Comparison of ENCODE assay signal across 24 cellular contexts in genomic region chr6:85400331-85400730, GRCh38. TPM values are rescaled to one million over a fixed set of nuclear protein-coding genes. Genes with fewer than 3 reads are reported as not detected.
DNase-seq lines count a peak whose midpoint lies in the region; ATAC-seq and TF ChIP-seq lines count a peak whose summit lies in the region.
"Had no signal": no experiment of that assay in that cellular context is flagged by ENCODE, and none has a peak within 500 bp of the region (broad histone marks: within the 10 kb centered on the region; RNA-seq: fewer than 3 reads in every experiment).

No MANE protein-coding gene starts in this region.

- no peaks in the 10 kb centered on the region for H4K20me1 ChIP-seq in smooth muscle cell (ENCODE audit: low read depth)
- H4K20me1 ChIP-seq: BLaER1 had no signal

- H3K9me3 ChIP-seq in SK-N-MC (ENCODE audit: low read depth, low read length), result peaks cover 2% of the 10 kb centered on the region; the same call in 1 of the 2 replicates
- no peaks in the 10 kb centered on the region for H3K9me3 ChIP-seq in smooth muscle cell (replicated peaks; ENCODE audit: low read depth)

- H3K4me3 ChIP-seq in SK-N-MC (no peak overlapping the region), smooth muscle cell (no peak overlapping the region)
- H3K4me3 ChIP-seq: BLaER1, PC-9 had no signal

- peaks cover 26% of the 10 kb centered on the region for H3F3A ChIP-seq in smooth muscle cell (ENCODE audit: low read depth)

- H3K4me1 Mint-ChIP-seq in activated naive CD8-positive, alpha-beta T cell (ENCODE audit: low read depth), result peaks cover 52% of the 10 kb centered on the region
- peaks cover 40% of the 10 kb centered on the region for H3K4me1 Mint-ChIP-seq in activated naive CD8-positive, alpha-beta T cell treated with anti-CD3 and anti-CD28 coated beads for 36 hours
- peaks cover 29 to 62% (median 59%) of the 10 kb centered on the region in 4 donors for H3K4me1 Mint-ChIP-seq in naive thymus-derived CD8-positive, alpha-beta T cell

- no peak for DNase-seq in activated naive CD8-positive, alpha-beta T cell treated with anti-CD3 and anti-CD28 coated beads for 36 hours
- DNase-seq in SK-N-MC (ENCODE audit: low read depth, low spot score) (no peak), smooth muscle cell (lab: John Stamatoyannopoulos, UW; ENCODE audit: unreplicated experiment) (no peak), RPMI8226 (no peak), SHP77 (lab: John Stamatoyannopoulos, UW) (no peak)
- no peak for DNase-seq in naive thymus-derived CD8-positive, alpha-beta T cell
- DNase-seq: 8988T; ACHN; CD4-positive, CD25-positive, alpha-beta regulatory T cell; DMS153; DND-41; HCEC 1CT; NCI-H1092; NCI-H1417 treated with DMSO at 0.1 percent for 48 hours; NCI-H1694 treated with DMSO at 0.1 percent for 48 hours; NCI-H2081; NCI-H2227 treated with DMSO at 0.1 percent for 48 hours; NCI-H526 treated with DMSO at 0.1 percent for 48 hours; PC-9; SHP77 treated with DMSO at 0.1 percent for 48 hours; SK-N-SH had no signal

- H3K4me2 ChIP-seq in smooth muscle cell, result no peak overlapping the region
- H3K4me2 ChIP-seq: BLaER1, PC-9, SK-N-SH had no signal

- WGBS in smooth muscle cell (ENCODE audit: low lambda C conversion rate), result 53% methylated on average over 4 of the region's 4 CpGs

- peak overlapping the region; percentile 98 for H3K27ac ChIP-seq in SK-N-MC
- peak overlapping the region; percentile 99 for H3K27ac ChIP-seq in smooth muscle cell (ENCODE audit: low read depth)
- H3K27ac ChIP-seq: BLaER1, PC-9 had no signal

- H2AFZ ChIP-seq in smooth muscle cell (ENCODE audit: low read depth), result peak overlapping the region; percentile 26
- H2AFZ ChIP-seq: PC-9 had no signal

- peak overlapping the region; percentile 17 for H3K27ac Mint-ChIP-seq in activated naive CD8-positive, alpha-beta T cell
- no peak overlapping the region for H3K27ac Mint-ChIP-seq in activated naive CD8-positive, alpha-beta T cell treated with anti-CD3 and anti-CD28 coated beads for 36 hours
- H3K27ac Mint-ChIP-seq in naive thymus-derived CD8-positive, alpha-beta T cell, result peak overlapping the region in 6 of 10 donors; percentile 27 to 95 (median 81)
- H3K27ac Mint-ChIP-seq: CD4-positive, CD25-positive, alpha-beta regulatory T cell had no signal

- H3K4me1 ChIP-seq in smooth muscle cell (ENCODE audit: low read depth), result peaks cover 23% of the 10 kb centered on the region

- H3K79me2 ChIP-seq in smooth muscle cell (ENCODE audit: low read depth), result no peaks in the 10 kb centered on the region

- no peak overlapping the region for H3K4me3 Mint-ChIP-seq in activated naive CD8-positive, alpha-beta T cell
- H3K4me3 Mint-ChIP-seq in activated naive CD8-positive, alpha-beta T cell treated with anti-CD3 and anti-CD28 coated beads for 36 hours, result no peak overlapping the region
- H3K4me3 Mint-ChIP-seq in naive thymus-derived CD8-positive, alpha-beta T cell, result peak overlapping the region in 2 of 10 donors; percentile 11 to 74
- H3K4me3 Mint-ChIP-seq: CD4-positive, CD25-positive, alpha-beta regulatory T cell had no signal

- H3K36me3 Mint-ChIP-seq in activated naive CD8-positive, alpha-beta T cell, result no peaks in the 10 kb centered on the region
- H3K36me3 Mint-ChIP-seq in activated naive CD8-positive, alpha-beta T cell treated with anti-CD3 and anti-CD28 coated beads for 36 hours, result peaks cover 2% of the 10 kb centered on the region
- no peaks in the 10 kb centered on the region for H3K36me3 Mint-ChIP-seq in naive thymus-derived CD8-positive, alpha-beta T cell
- H3K36me3 Mint-ChIP-seq: CD4-positive, CD25-positive, alpha-beta regulatory T cell had no signal

- POLR2A ChIA-PET in naive thymus-derived CD8-positive, alpha-beta T cell (lab: Charles Lee), result interaction anchor here (0.5 to 7.3 kb wide), 4 partner anchors 16 to 82 kb away, joined by 3 to 64 read pairs (median 3); partner anchors contain the start of gene NT5E

- no peaks in the 10 kb centered on the region for H3K27me3 Mint-ChIP-seq in activated naive CD8-positive, alpha-beta T cell
- H3K27me3 Mint-ChIP-seq in activated naive CD8-positive, alpha-beta T cell treated with anti-CD3 and anti-CD28 coated beads for 36 hours, result no peaks in the 10 kb centered on the region
- no peaks in the 10 kb centered on the region for H3K27me3 Mint-ChIP-seq in naive thymus-derived CD8-positive, alpha-beta T cell

- H3K9ac ChIP-seq in SK-N-MC (ENCODE audit: insufficient read length), result peak overlapping the region; percentile 63
- no peak overlapping the region for H3K9ac ChIP-seq in smooth muscle cell (ENCODE audit: low read depth)
- H3K9ac ChIP-seq: BLaER1, SK-N-SH had no signal

- H3K36me3 ChIP-seq in SK-N-MC (ENCODE audit: insufficient read depth, low read length) (no peaks in the 10 kb centered on the region), smooth muscle cell (ENCODE audit: low read depth) (no peaks in the 10 kb centered on the region)
- H3K36me3 ChIP-seq: BLaER1 had no signal

- no peak for TF ChIP-seq CTCF in smooth muscle cell (IDR thresholded peaks at IDR 0.05; ENCODE audit: borderline replicate concordance, insufficient read depth, poor library complexity, severe bottlenecking)

- no peaks in the 10 kb centered on the region for H3K9me3 Mint-ChIP-seq in activated naive CD8-positive, alpha-beta T cell (ENCODE audit: low read depth)
- peaks cover 4% of the 10 kb centered on the region for H3K9me3 Mint-ChIP-seq in activated naive CD8-positive, alpha-beta T cell treated with anti-CD3 and anti-CD28 coated beads for 36 hours
- peaks cover 0 to 5% (median 0%) of the 10 kb centered on the region in 9 donors for H3K9me3 Mint-ChIP-seq in naive thymus-derived CD8-positive, alpha-beta T cell

- no peak for ATAC-seq in naive thymus-derived CD8-positive, alpha-beta T cell
- no peak for ATAC-seq in HG03175 (IDR thresholded peaks at IDR 0.05; ENCODE audit: unreplicated experiment)

- no peaks in the 10 kb centered on the region for H3K27me3 ChIP-seq in smooth muscle cell (ENCODE audit: low read depth)
- H3K27me3 ChIP-seq: BLaER1 had no signal

RNA-seq across cellular contexts. Expression of gene NT5E, which starts 49.6 kb away (rescaled TPM):
- 1 to 10 TPM; 8.4 to 9.9 TPM for total RNA-seq in activated naive CD8-positive, alpha-beta T cell treated with anti-CD3 and anti-CD28 coated beads for 36 hours
- total RNA-seq in naive thymus-derived CD8-positive, alpha-beta T cell, result 10 to 100 TPM; 56.5 to 57.3 TPM
- polyA plus RNA-seq in naive thymus-derived CD8-positive, alpha-beta T cell, result 100 to 1,000 TPM in 2 of 3 donors, 10 to 100 TPM in 1; 77.7 to 128 (median 103) TPM
- total RNA-seq in smooth muscle cell, result 124 and 137 TPM in 2 replicates
- 72.8 and 88.6 TPM in 2 replicates for polyA plus RNA-seq in smooth muscle cell

Comparison
In these comparisons a context has a peak if more than half of its experiments do, and no peak if none do; other contexts are left out.
1. RNA of gene NT5E, which starts 49.6 kb away (total RNA-seq): 124 to 137 TPM in smooth muscle cell and 56.5 to 57.3 TPM in naive thymus-derived CD8-positive, alpha-beta T cell; 8.4 to 9.9 TPM in activated naive CD8-positive, alpha-beta T cell treated with anti-CD3 and anti-CD28 coated beads for 36 hours; every median in the first group is over 4 times any median in the second.